Comparison of ENCODE assay signal across 8 cellular contexts in the genomic region with DNA sequence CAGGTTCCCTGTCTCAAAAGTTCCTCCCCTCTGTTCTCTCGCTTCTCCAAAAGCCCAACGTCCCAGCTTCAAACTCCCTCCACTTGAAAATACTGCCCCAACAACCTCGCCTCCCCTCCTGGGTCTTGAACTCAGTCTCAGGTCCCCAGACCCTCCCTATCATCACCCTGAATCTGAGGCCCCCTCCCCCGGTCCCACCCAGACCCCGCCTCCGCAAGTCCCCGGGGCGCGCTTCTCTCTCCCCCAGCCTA. TPM values are rescaled to one million over a fixed set of nuclear protein-coding genes. Genes with fewer than 3 reads are reported as not detected.
DNase-seq lines count a peak whose midpoint lies in the region; ATAC-seq, FAIRE-seq and TF ChIP-seq lines count a peak whose summit lies in the region.

No MANE protein-coding gene starts in this region.

- intact Hi-C loops in left colon (cut with DNase I, micrococcal nuclease), result no loop called here

- peaks cover 26% of the 10 kb centered on the region for H3K36me3 ChIP-seq in thoracic aorta

- no peaks in the 10 kb centered on the region for H3K27me3 ChIP-seq in thoracic aorta (replicated peaks; ENCODE audit: insufficient read depth)

- H3K4me3 ChIP-seq in astrocyte of the spinal cord (ENCODE audit: low read depth, low read length) (peak overlapping the region; percentile 100), thoracic aorta (peak overlapping the region; percentile 93)

- DNase-seq in DMS 273 (lab: John Stamatoyannopoulos, UW; ENCODE audit: unreplicated experiment), result peak; percentile 80
- no peak for DNase-seq in DMS 273 treated with DMSO at 0.1 percent for 48 hours (lab: John Stamatoyannopoulos, UW)
- peak; percentile 50 to 63 for DNase-seq in Kasumi-1 (lab: John Stamatoyannopoulos, UW)
- no peak for DNase-seq in astrocyte of the spinal cord (ENCODE audit: low read depth, low spot score)
- no peak for DNase-seq in left colon
- no peak for DNase-seq in thoracic aorta (ENCODE audit: low spot score)
- DNase-seq in stimulated activated naive CD4-positive, alpha-beta T cell (lab: John Stamatoyannopoulos, UW), result no peak
- DNase-seq in D721Med (ENCODE audit: insufficient read length, low spot score), result no peak

- H3K27ac ChIP-seq in thoracic aorta, result peak overlapping the region; percentile 90 to 96

- FAIRE-seq in D721Med (lab: Jason Lieb, UNC), result no peak

- no peaks in the 10 kb centered on the region for H3K9me3 ChIP-seq in thoracic aorta

- in situ Hi-C loops in astrocyte of the spinal cord (cut with HindIII; ENCODE audit: low sequenced_read_pairs), result no loop called here

- ATAC-seq in left colon, result peak; percentile 1
- ATAC-seq in thoracic aorta (ENCODE audit: insufficient number of reproducible peaks, low FRiP score, low read depth), result no peak

- H3K4me1 ChIP-seq in thoracic aorta (ENCODE audit: control insufficient read depth in 1 of 2, low read depth in 2 of 2), result peaks cover 14 to 20% of the 10 kb centered on the region in 2 donors

- no peak for TF ChIP-seq CTCF in astrocyte of the spinal cord (IDR thresholded peaks at IDR 0.05; ENCODE audit: low read depth, low read length)
- no peak for TF ChIP-seq CTCF in thoracic aorta (IDR thresholded peaks at IDR 0.05)
- TF ChIP-seq CTCF in D721Med (IDR thresholded peaks at IDR 0.05; ENCODE audit: insufficient read depth, missing control alignments), result no peak

RNA-seq across cellular contexts. Expression of a gene that starts 0.3 kb away (rescaled TPM):
- 10 to 100 TPM; 38.3 to 43.3 TPM for total RNA-seq in left colon
- total RNA-seq in thoracic aorta, result 10 to 100 TPM; 12.3 to 19.4 TPM

RNA-seq across cellular contexts. Expression of a gene that starts 18.1 kb away (rescaled TPM):
- total RNA-seq in left colon (10 to 100 TPM; 12.5 to 17.9 TPM), thoracic aorta (10 to 100 TPM; 22.7 to 42.3 TPM)

RNA-seq across cellular contexts. Expression of a gene that starts 21.7 kb away (rescaled TPM):
- 10 to 100 TPM; 77.4 to 79.6 TPM for total RNA-seq in left colon
- 100 to 1,000 TPM in 1 of 2 donors, 10 to 100 TPM in 1; 97.4 to 229 TPM for total RNA-seq in thoracic aorta

RNA-seq across cellular contexts. Expression of a gene that starts 22.9 kb away (rescaled TPM):
- total RNA-seq in left colon (1 to 10 TPM in 1 of 2 donors, under 1 TPM in 1; 0.15 to 1.2 TPM), thoracic aorta (1 to 10 TPM; 2.0 to 7.0 TPM)

RNA-seq across cellular contexts. Expression of a gene that starts 30.7 kb away (rescaled TPM):
- 1 to 10 TPM; 1.2 to 2.1 TPM for total RNA-seq in left colon
- 1 to 10 TPM; 3.7 to 7.3 TPM for total RNA-seq in thoracic aorta

Comparison
In these comparisons a context has a peak if more than half of its experiments do, and no peak if none do; other contexts are left out.
1. DNase-seq: peak in DMS 273 (single experiment) and Kasumi-1 (2 of 2); none in DMS 273 treated with DMSO at 0.1 percent for 48 hours (single experiment), astrocyte of the spinal cord (single experiment), left colon (0 of 2), thoracic aorta (single experiment), stimulated activated naive CD4-positive, alpha-beta T cell (0 of 6) and D721Med (single experiment).